ENCODE assay signal across 8 cellular contexts in genomic region chr5:34655354-34655991, GRCh38. TPM values are rescaled to one million over a fixed set of nuclear protein-coding genes. Genes with fewer than 3 reads are reported as not detected.
DNase-seq lines count a peak whose midpoint lies in the region; ATAC-seq and TF ChIP-seq lines count a peak whose summit lies in the region.

No MANE protein-coding gene starts in this region.

- H2AFZ ChIP-seq in OCI-LY3 (ENCODE audit: low read depth, low read length) = peak overlapping the region; percentile 53; the same call in 1 of the 2 replicates

- intact Hi-C loops in heart left ventricle (cut with DNase I) = loop anchor here in 6 of 10 donors (5.0 to 10.0 kb wide), 8 partner anchors 62 to 262 kb away; partner anchors contain the start of genes BRIX1 (in 1 of the 6), RAD1 (in 1 of the 6) and TTC23L (in 1 of the 6)

- H3K9ac ChIP-seq in OCI-LY3 (ENCODE audit: low read length) = peak overlapping the region; percentile 99

- TF ChIP-seq POLR2A in heart left ventricle (IDR thresholded peaks at IDR 0.05) = no peak

- POLR2A ChIA-PET in AG04449 (lab: Yijun Ruan, JAX) = interaction anchor here (0.9 to 1.9 kb wide), 7 partner anchors 15 to 164 kb away, joined by 3 to 9 read pairs (median 5); no protein-coding TSS in a partner anchor

- no peaks in the 10 kb centered on the region for H3K27me3 ChIP-seq in OCI-LY3 (ENCODE audit: low read depth, low read length)
- peaks cover 0 to 28% (median 0%) of the 10 kb centered on the region in 9 donors for H3K27me3 ChIP-seq in heart left ventricle

- peaks cover 20% of the 10 kb centered on the region for H3K4me1 ChIP-seq in OCI-LY3 (ENCODE audit: low read length)
- peaks cover 0 to 29% (median 11%) of the 10 kb centered on the region in 12 donors for H3K4me1 ChIP-seq in heart left ventricle

- CTCF ChIA-PET in AG04449 (lab: Yijun Ruan, JAX) = interaction anchor here (0.9 to 5.1 kb wide), 9 partner anchors 9 to 243 kb away, joined by 3 to 21 read pairs (median 4); no protein-coding TSS in a partner anchor

- H4K20me1 ChIP-seq in OCI-LY3 (ENCODE audit: insufficient read depth, low read length) = no peaks in the 10 kb centered on the region

- WGBS in heart left ventricle, 4 donors = 0 to 2% (median 1%) methylated on average over 16 of the region's 16 CpGs

- H3K4me3 ChIP-seq in AG04449 (ENCODE audit: low read depth, low read length) (peak overlapping the region; percentile 85), OCI-LY3 (ENCODE audit: low read length) (peak overlapping the region; percentile 82), heart left ventricle (peak overlapping the region; percentile 69 to 95 (median 83))

- peak; percentile 78 for DNase-seq in AG04449 (ENCODE audit: low read depth, low spot score)
- DNase-seq in anterior cingulate cortex (lab: John Stamatoyannopoulos, UW) = peak in 52 of 58 donors; percentile 5 to 71 (median 35)
- DNase-seq in heart left ventricle = peak in 2 of 5 donors; percentile 26 to 30
- peak; percentile 62 for DNase-seq in occipital lobe (lab: John Stamatoyannopoulos, UW)

- H3K36me3 ChIP-seq in OCI-LY3 (replicated peaks; ENCODE audit: low read depth, low read length) (peaks cover under 1% of the 10 kb centered on the region), heart left ventricle (no peaks in the 10 kb centered on the region)

- ATAC-seq in GM19351 (IDR thresholded peaks at IDR 0.05; ENCODE audit: unreplicated experiment) = peak; percentile 51
- peak; percentile 35 to 61 (median 58) for ATAC-seq in heart left ventricle
- ATAC-seq in GM18867 (IDR thresholded peaks at IDR 0.05; ENCODE audit: unreplicated experiment) = no peak
- no peak for ATAC-seq in GM21390 (IDR thresholded peaks at IDR 0.05; ENCODE audit: unreplicated experiment)

- peaks cover 42% of the 10 kb centered on the region for H3K79me2 ChIP-seq in OCI-LY3 (ENCODE audit: low read length)

- peak overlapping the region; percentile 78 for H3K27ac ChIP-seq in OCI-LY3 (ENCODE audit: low read length)
- H3K27ac ChIP-seq in heart left ventricle = peak overlapping the region; percentile 54 to 95 (median 86)

- no peak for TF ChIP-seq CTCF in AG04449 (IDR thresholded peaks at IDR 0.05; ENCODE audit: insufficient read depth, low read length, missing control alignments)
- no peak for TF ChIP-seq CTCF in OCI-LY3 (IDR thresholded peaks at IDR 0.05; ENCODE audit: low read depth, low read length)
- no peak for TF ChIP-seq CTCF in heart left ventricle (IDR thresholded peaks at IDR 0.05)

- peak overlapping the region; percentile 82 for H3K4me2 ChIP-seq in OCI-LY3 (ENCODE audit: low read length)

- H3K9me3 ChIP-seq in OCI-LY3 (ENCODE audit: insufficient read depth, low read length) (no peaks in the 10 kb centered on the region), heart left ventricle (no peaks in the 10 kb centered on the region)

RNA-seq across cellular contexts. Expression of gene RAI14, which starts 0.7 kb away (rescaled TPM):
- total RNA-seq in heart left ventricle (10 to 100 TPM in 6 of 9 donors, 1 to 10 TPM in 3; 3.5 to 34.3 (median 10.7) TPM), occipital lobe (29.3 TPM)
- 10 to 100 TPM in 1 of 2 donors, 1 to 10 TPM in 1; 1.7 to 12.0 TPM for polyA plus RNA-seq in heart left ventricle

Comparison
In these comparisons a context has a peak if more than half of its experiments do, and no peak if none do; other contexts are left out.
1. ATAC-seq: peak in GM19351 (single experiment) and heart left ventricle (4 of 4); none in GM18867 (single experiment) and GM21390 (single experiment).
2. Peak in every context shown above with its lines, with median percentiles within 50 percentile points of each other: H3K4me3 ChIP-seq.